Comparison of ENCODE assay signal across 1 cellular context in genomic region chr4:150280081-150280950, GRCh38.
TF ChIP-seq lines count a peak whose summit lies in the region.

No MANE protein-coding gene starts in this region.

TF ChIP-seq in SK-N-SH, 30 proteins besides CTCF, POLR2A, EP300 and RAD21 (continued from another document):
- TF ChIP-seq REST (IDR thresholded peaks at IDR 0.05; ENCODE audit: low read depth, low read length) = no peak
- TF ChIP-seq TEAD4 (IDR thresholded peaks at IDR 0.05; ENCODE audit: borderline replicate concordance, insufficient read depth) = no peak
- no peak for TF ChIP-seq JUND (IDR thresholded peaks at IDR 0.05)
- TF ChIP-seq MAX (IDR thresholded peaks at IDR 0.05; ENCODE audit: low read depth) = no peak
- no peak for TF ChIP-seq SIN3A (IDR thresholded peaks at IDR 0.05; ENCODE audit: borderline replicate concordance, low read depth, low read length)
